24 cellular contexts compared by ENCODE assay signal in the genomic region with DNA sequence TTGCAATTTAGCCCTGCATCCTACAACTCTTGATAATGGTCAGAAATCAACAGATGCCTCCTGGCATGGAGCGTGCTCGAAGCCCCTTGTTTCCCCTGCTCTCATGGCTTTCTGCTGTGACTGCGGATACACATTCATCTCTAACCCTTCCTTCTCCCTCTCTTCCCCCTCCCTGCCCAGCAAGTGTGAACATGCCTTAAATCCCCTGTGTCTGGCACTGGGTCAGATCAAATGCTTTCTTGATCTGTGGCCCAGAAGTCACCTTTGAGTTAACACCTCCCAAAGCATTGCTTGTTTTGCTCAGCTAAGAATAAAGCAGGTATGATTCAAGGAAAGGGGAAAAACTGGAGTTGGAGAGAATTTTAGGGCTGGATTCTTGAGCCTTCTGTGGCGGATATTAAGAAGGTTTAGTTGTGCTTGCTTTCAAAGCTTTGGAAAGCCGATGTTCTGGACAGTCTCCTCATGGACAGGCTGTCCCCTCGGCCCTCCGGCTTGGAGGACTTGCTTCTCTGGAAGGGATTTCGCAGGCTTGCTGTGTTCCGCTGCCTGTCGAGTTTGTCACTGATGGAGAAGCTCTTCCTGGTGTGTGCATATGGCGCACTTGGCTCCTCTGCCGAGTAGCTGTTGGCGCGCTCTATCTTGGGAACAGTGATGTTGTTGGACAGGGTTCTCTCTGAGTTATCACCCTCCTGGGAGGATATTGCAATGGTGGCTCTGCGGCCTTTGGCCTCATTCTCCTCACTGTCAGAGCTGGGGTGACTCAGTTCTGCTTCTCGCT.
"Had no signal": no experiment of that assay in that cellular context is flagged by ENCODE, and none has a peak within 500 bp of the region (broad histone marks: within the 10 kb centered on the region; RNA-seq: fewer than 3 reads in every experiment).

No MANE protein-coding gene starts in this region.

- H3K9me3 ChIP-seq: adrenal gland, ascending aorta, heart left ventricle, mucosa of descending colon, spleen, testis, vagina had no signal

- H3K27me3 ChIP-seq: adrenal gland, ascending aorta, brain microvascular endothelial cell, heart left ventricle, spleen, testis, vagina had no signal

- ATAC-seq: activated naive CD4-positive, alpha-beta T cell treated with anti-CD3 and anti-CD28 coated beads, Interleukin-2, amount 50 U/mL, for 72 hours; activated T-helper 17 cell treated with anti-CD3 and anti-CD28 coated beads, Interleukin-2, amount 50 U/mL, for 72 hours; heart left ventricle; left colon; mucosa of descending colon; WTC11 had no signal

- H3K4me3 Mint-ChIP-seq: activated T-cell treated with anti-CD3 and anti-CD28 coated beads, Interleukin-2, amount 50 U/mL, for 24 hours; activated T-helper 17 cell treated with anti-CD3 and anti-CD28 coated beads, Interleukin-2, amount 50 U/mL, for 72 hours; T-helper 2 cell treated with Interferon-gamma antibody and Interleukin-4, amounts not matched to agents 5 μg/mL and 100 μg/mL, for 36 hours; type B pancreatic cell; WTC11 had no signal

- H3K36me3 ChIP-seq: adrenal gland, ascending aorta, brain microvascular endothelial cell, heart left ventricle, spleen, vagina had no signal

- H3K36me3 Mint-ChIP-seq: activated naive CD4-positive, alpha-beta T cell treated with anti-CD3 and anti-CD28 coated beads, Interleukin-2, amount 50 U/mL, for 72 hours; type B pancreatic cell; WTC11 had no signal

- H3K4me3 ChIP-seq: adrenal gland, ascending aorta, coronary artery, heart left ventricle, mucosa of descending colon, spleen, testis, vagina had no signal

- H3K4me1 ChIP-seq: adrenal gland, spleen, testis, vagina had no signal

- DNase-seq: activated CD4-positive, alpha-beta T cell treated with anti-CD3 and anti-CD28 coated beads, Interleukin-2, amount 50 U/mL, for 4 hours; activated CD8-positive, alpha-beta memory T cell treated with anti-CD3 and anti-CD28 coated beads for 24 hours; activated CD8-positive, alpha-beta memory T cell treated with anti-CD3 and anti-CD28 coated beads, Interleukin-2, amount 50 U/mL, for 4 hours; activated T-cell treated with anti-CD3 and anti-CD28 coated beads, Interleukin-2, amount 50 U/mL, for 24 hours; adrenal gland; brain microvascular endothelial cell; central memory CD4-positive, alpha-beta T cell; heart left ventricle; left colon; mesenchymal stem cell; mucosa of descending colon; occipital lobe; spleen; stimulated activated CD4-positive, alpha-beta T cell treated with anti-CD3 and anti-CD28 coated beads, Interleukin-4, amount 100 ng/mL, for 1 hour; stimulated activated naive CD4-positive, alpha-beta T cell; testis had no signal

- H3K27ac Mint-ChIP-seq: activated naive CD4-positive, alpha-beta T cell treated with anti-CD3 and anti-CD28 coated beads, Interleukin-2, amount 50 U/mL, for 72 hours; activated T-cell treated with anti-CD3 and anti-CD28 coated beads, Interleukin-2, amount 50 U/mL, for 24 hours; activated T-helper 17 cell treated with anti-CD3 and anti-CD28 coated beads, Interleukin-2, amount 50 U/mL, for 72 hours; T-helper 2 cell treated with Interferon-gamma antibody and Interleukin-4, amounts not matched to agents 5 μg/mL and 100 μg/mL, for 36 hours; type B pancreatic cell; WTC11 had no signal

- H3K4me1 Mint-ChIP-seq: activated T-helper 17 cell treated with anti-CD3 and anti-CD28 coated beads, Interleukin-2, amount 50 U/mL, for 72 hours had no signal

- H3K27ac ChIP-seq: adrenal gland, ascending aorta, brain microvascular endothelial cell, coronary artery, heart left ventricle, spleen, testis, vagina had no signal

- H3K9me3 Mint-ChIP-seq: activated naive CD4-positive, alpha-beta T cell treated with anti-CD3 and anti-CD28 coated beads, Interleukin-2, amount 50 U/mL, for 72 hours; activated T-cell treated with anti-CD3 and anti-CD28 coated beads, Interleukin-2, amount 50 U/mL, for 24 hours; activated T-helper 17 cell treated with anti-CD3 and anti-CD28 coated beads, Interleukin-2, amount 50 U/mL, for 72 hours; T-helper 2 cell treated with Interferon-gamma antibody and Interleukin-4, amounts not matched to agents 5 μg/mL and 100 μg/mL, for 36 hours; type B pancreatic cell had no signal

- H3K27me3 Mint-ChIP-seq: activated T-cell treated with anti-CD3 and anti-CD28 coated beads, Interleukin-2, amount 50 U/mL, for 24 hours; activated T-helper 17 cell treated with anti-CD3 and anti-CD28 coated beads, Interleukin-2, amount 50 U/mL, for 72 hours; type B pancreatic cell had no signal
